14 cellular contexts compared by ENCODE assay signal in genomic region chrX:107773906-107774435, GRCh38. TPM values are rescaled to one million over a fixed set of nuclear protein-coding genes. Genes with fewer than 3 reads are reported as not detected.
A peak's percentile ranks its signal among the peaks of the same experiment; 100 is the strongest.
DNase-seq lines count a peak whose midpoint lies in the region; ATAC-seq and TF ChIP-seq lines count a peak whose summit lies in the region.
"Had no signal": no experiment of that assay in that cellular context is flagged by ENCODE, and none has a peak within 500 bp of the region (broad histone marks: within the 10 kb centered on the region; RNA-seq: fewer than 3 reads in every experiment).

No MANE protein-coding gene starts in this region.

- no peak for TF ChIP-seq RAD21 in SK-N-SH (IDR thresholded peaks at IDR 0.05; ENCODE audit: low read length)

- H2AFZ ChIP-seq in Loucy (ENCODE audit: low read length) (no peak overlapping the region), SK-N-SH (ENCODE audit: low read depth) (no peak overlapping the region)

- no peaks in the 10 kb centered on the region for H3K9me3 ChIP-seq in Loucy (ENCODE audit: insufficient read depth, low read depth, low read length)
- H3K9me3 ChIP-seq in muscle layer of duodenum (ENCODE audit: control insufficient read depth in 1 of 2, low read length in 2 of 2): no peaks in the 10 kb centered on the region
- H3K9me3 ChIP-seq in suprapubic skin: no peaks in the 10 kb centered on the region
- no peaks in the 10 kb centered on the region for H3K9me3 ChIP-seq in SK-N-SH

- TF ChIP-seq CTCF in Loucy (conservative IDR thresholded peaks at IDR 0.05; ENCODE audit: low read length) (no peak), dorsolateral prefrontal cortex (IDR thresholded peaks at IDR 0.05 in 54 of 56, conservative IDR thresholded peaks at IDR 0.05 in 2 of 56; ENCODE audit: low read depth in 1 of 56, partially characterized antibody in 56 of 56) (no peak), suprapubic skin (IDR thresholded peaks at IDR 0.05) (no peak), SK-N-SH (IDR thresholded peaks at IDR 0.05) (no peak)

- DNase-seq in dorsolateral prefrontal cortex: no peak
- no peak for DNase-seq in suprapubic skin (ENCODE audit: low spot score in 2 of 2)
- DNase-seq in hepatic stellate cell (ENCODE audit: low spot score): no peak
- no peak for DNase-seq in SK-N-SH
- DNase-seq: activated T-cell treated with anti-CD3 and anti-CD28 coated beads, Interleukin-2, amount 50 U/mL, for 48 hours; Karpas-422; NCI-H2029; stimulated activated naive CD4-positive, alpha-beta T cell treated with Interleukin-2 at 50 U/mL for 16 hours had no signal

- H3K27ac ChIP-seq in dorsolateral prefrontal cortex (peak overlapping the region in 45 of 59 donors; percentile 2 to 87 (median 77)), muscle layer of duodenum (ENCODE audit: low read length) (no peak overlapping the region), suprapubic skin (no peak overlapping the region), SK-N-SH (ENCODE audit: low read depth in 2 of 2, low read length in 1 of 2) (no peak overlapping the region)

- H3F3A ChIP-seq in Loucy (ENCODE audit: low read depth): no peaks in the 10 kb centered on the region
- no peaks in the 10 kb centered on the region for H3F3A ChIP-seq in SK-N-SH (replicated peaks; ENCODE audit: insufficient read depth)

- H3K4me2 ChIP-seq in Loucy (ENCODE audit: low read depth, low read length, poor library complexity, severe bottlenecking) (peak overlapping the region; percentile 97), SK-N-SH (no peak overlapping the region)

- no peak for TF ChIP-seq EP300 in suprapubic skin (IDR thresholded peaks at IDR 0.05)
- TF ChIP-seq EP300 in SK-N-SH (IDR thresholded peaks at IDR 0.05; ENCODE audit: borderline replicate concordance in 1 of 2, low read depth in 1 of 2, low read length in 1 of 2): no peak

- peak overlapping the region; percentile 87 for H3K4me3 ChIP-seq in Loucy (ENCODE audit: low read length, poor library complexity, severe bottlenecking)
- peak overlapping the region in 58 of 59 donors; percentile 26 to 76 (median 62) for H3K4me3 ChIP-seq in dorsolateral prefrontal cortex
- H3K4me3 ChIP-seq in muscle layer of duodenum (ENCODE audit: low read depth in 1 of 2, low read length in 2 of 2): peak overlapping the region; percentile 60 to 70
- peak overlapping the region; percentile 57 for H3K4me3 ChIP-seq in suprapubic skin
- no peak overlapping the region for H3K4me3 ChIP-seq in SK-N-SH (ENCODE audit: low read depth in 2 of 2, low read length in 1 of 2)

- ATAC-seq in HG02970 (IDR thresholded peaks at IDR 0.05; ENCODE audit: low FRiP score, unreplicated experiment) (no peak), GM21737 (IDR thresholded peaks at IDR 0.05; ENCODE audit: unreplicated experiment) (no peak)
- ATAC-seq: activated CD4-positive, CD25-positive, alpha-beta regulatory T cell treated with anti-CD3 and anti-CD28 coated beads, Interleukin-2, amount 50 U/mL, for 24 hours had no signal

- CTCF ChIA-PET in SK-N-SH (lab: Yijun Ruan, JAX): interaction anchor here (1.0 to 3.9 kb wide), 4 partner anchors 11 to 101 kb away, joined by 3 to 22 read pairs (median 6); no protein-coding TSS in a partner anchor

- H3K27me3 ChIP-seq in Loucy (ENCODE audit: insufficient read depth, low read length, poor library complexity, severe bottlenecking): no peaks in the 10 kb centered on the region
- peaks cover 0 to 87% (median 21%) of the 10 kb centered on the region in 45 donors for H3K27me3 ChIP-seq in dorsolateral prefrontal cortex
- H3K27me3 ChIP-seq in muscle layer of duodenum (ENCODE audit: low read depth, low read length): no peaks in the 10 kb centered on the region
- no peaks in the 10 kb centered on the region for H3K27me3 ChIP-seq in suprapubic skin
- peaks cover 71% of the 10 kb centered on the region for H3K27me3 ChIP-seq in SK-N-SH (ENCODE audit: insufficient read depth)

- H3K9me2 ChIP-seq in Loucy (replicated peaks; ENCODE audit: low read depth, low read length) (no peaks in the 10 kb centered on the region), SK-N-SH (no peaks in the 10 kb centered on the region)

- H3K36me3 ChIP-seq in Loucy (ENCODE audit: insufficient read depth, low read length): no peaks in the 10 kb centered on the region
- no peaks in the 10 kb centered on the region for H3K36me3 ChIP-seq in muscle layer of duodenum (ENCODE audit: control insufficient read depth in 1 of 2, insufficient read depth in 2 of 2, low read length in 2 of 2)
- H3K36me3 ChIP-seq in suprapubic skin: no peaks in the 10 kb centered on the region
- H3K36me3 ChIP-seq in SK-N-SH (replicated peaks in 1 of 2; ENCODE audit: control insufficient read depth in 1 of 2, insufficient read depth in 2 of 2, low read length in 1 of 2): no peaks in the 10 kb centered on the region

- H3K9ac ChIP-seq in Loucy (ENCODE audit: low read depth, low read length, poor library complexity, severe bottlenecking) (peak overlapping the region; percentile 89), SK-N-SH (no peak overlapping the region)

- POLR2A ChIA-PET in SK-N-SH (lab: Yijun Ruan, JAX): no interaction called here

- H3K79me2 ChIP-seq in Loucy (ENCODE audit: insufficient read depth, low read length) (peaks cover 64% of the 10 kb centered on the region), SK-N-SH (ENCODE audit: insufficient read depth) (no peaks in the 10 kb centered on the region)

- intact Hi-C loops in dorsolateral prefrontal cortex (cut with DNase I): loop anchor here (2.0 kb wide), 2 partner anchors 31 to 57 kb away; no protein-coding TSS in a partner anchor

- no peak for TF ChIP-seq POLR2A in suprapubic skin (IDR thresholded peaks at IDR 0.05)

- H4K20me1 ChIP-seq in Loucy (ENCODE audit: insufficient read depth, low read length, poor library complexity, severe bottlenecking) (peaks cover 4% of the 10 kb centered on the region), SK-N-SH (ENCODE audit: insufficient read depth) (no peaks in the 10 kb centered on the region)

- peaks cover 37% of the 10 kb centered on the region for H3K4me1 ChIP-seq in Loucy (ENCODE audit: insufficient read depth, low read length, poor library complexity, severe bottlenecking)
- H3K4me1 ChIP-seq in muscle layer of duodenum (ENCODE audit: control insufficient read depth in 1 of 2, insufficient read depth in 2 of 2, low read length in 2 of 2): peaks cover 0 to 15% of the 10 kb centered on the region in 2 donors
- peaks cover 12% of the 10 kb centered on the region for H3K4me1 ChIP-seq in suprapubic skin
- H3K4me1 ChIP-seq in SK-N-SH (ENCODE audit: control insufficient read depth in 1 of 2, insufficient read depth in 2 of 2, low read depth in 1 of 2, low read length in 1 of 2): peaks cover 0 to 5% of the 10 kb centered on the region in 2 experiments; a peak in 1 of 4 replicates

- 55% methylated on average over 9 of the region's 9 CpGs for WGBS in suprapubic skin
- WGBS in SK-N-SH (ENCODE audit: low lambda C conversion rate): 32% methylated on average over 9 of the region's 9 CpGs

TF ChIP-seq in SK-N-SH, 30 proteins besides CTCF, POLR2A, EP300 and RAD21:
- TF ChIP-seq GABPA (IDR thresholded peaks at IDR 0.05; ENCODE audit: low read depth) (no peak), MXI1 (IDR thresholded peaks at IDR 0.05; ENCODE audit: low read depth, low read length) (no peak), TCF12 (IDR thresholded peaks at IDR 0.05) (no peak), CHD2 (IDR thresholded peaks at IDR 0.05; ENCODE audit: low read length, partially characterized antibody) (no peak), POLR2AphosphoS5 (IDR thresholded peaks at IDR 0.05; ENCODE audit: low read depth, low read length) (no peak)

RNA-seq across cellular contexts. Expression of gene TSC22D3, which starts 1.6 kb away (rescaled TPM):
- total RNA-seq in dorsolateral prefrontal cortex: 100 to 1,000 TPM in 104 of 120 experiments, 10 to 100 TPM in 16; 72.2 to 218 (median 129) TPM
- total RNA-seq in suprapubic skin: 1,000 to 10,000 TPM in 1 of 4 donors, 100 to 1,000 TPM in 3; 487 to 1,035 (median 681) TPM
- polyA plus RNA-seq in SK-N-SH (2012; rRNA removed): 9.2 and 10.4 TPM in 2 replicates
- polyA plus RNA-seq in SK-N-SH (2012; cell fraction: cytosol; rRNA removed): 8.4 and 9.8 TPM in 2 replicates
- 14.6 and 18.5 TPM in 2 replicates for polyA plus RNA-seq in SK-N-SH (2012; cell fraction: nucleus; rRNA removed)

RNA-seq across cellular contexts. Expression of gene NCBP2L, which starts 3.6 kb away (rescaled TPM):
- total RNA-seq in dorsolateral prefrontal cortex (1 to 10 TPM in 1 of 120 experiments, under 1 TPM in 27, not detected in 92; 0.25 to 1.3 (median 0.47) TPM), suprapubic skin (not detected)
- not detected in 2 replicates for polyA plus RNA-seq in SK-N-SH (2012; rRNA removed)
- polyA plus RNA-seq in SK-N-SH (2012; cell fraction: cytosol; rRNA removed): not detected in 2 replicates
- polyA plus RNA-seq in SK-N-SH (2012; cell fraction: nucleus; rRNA removed): not detected in 2 replicates
- total RNA-seq: SK-MEL-5 had no signal

RNA-seq across cellular contexts. Expression of gene MID2, which starts 51.7 kb away (rescaled TPM):
- total RNA-seq in dorsolateral prefrontal cortex (10 to 100 TPM; 11.2 to 29.8 (median 19.9) TPM), suprapubic skin (10 to 100 TPM; 31.8 to 50.9 (median 36.1) TPM)
- 0.16 and 0.18 TPM in 2 replicates for polyA plus RNA-seq in SK-N-SH (2012; rRNA removed)
- 0.12 and 0.14 TPM in 2 replicates for polyA plus RNA-seq in SK-N-SH (2012; cell fraction: cytosol; rRNA removed)
- polyA plus RNA-seq in SK-N-SH (2012; cell fraction: nucleus; rRNA removed): 0.16 and 0.25 TPM in 2 replicates
- total RNA-seq: SK-MEL-5 had no signal

Comparison
In these comparisons a context has a peak if more than half of its experiments do, and no peak if none do; other contexts are left out.
1. H3K4me3 ChIP-seq: peak in Loucy (single experiment), dorsolateral prefrontal cortex (58 of 59), muscle layer of duodenum (2 of 2) and suprapubic skin (single experiment); none in SK-N-SH (0 of 2).
2. H3K27ac ChIP-seq: peak in dorsolateral prefrontal cortex (45 of 59); none in muscle layer of duodenum (single experiment), suprapubic skin (single experiment) and SK-N-SH (0 of 2).